17 cellular contexts compared by ENCODE assay signal in the genomic region with DNA sequence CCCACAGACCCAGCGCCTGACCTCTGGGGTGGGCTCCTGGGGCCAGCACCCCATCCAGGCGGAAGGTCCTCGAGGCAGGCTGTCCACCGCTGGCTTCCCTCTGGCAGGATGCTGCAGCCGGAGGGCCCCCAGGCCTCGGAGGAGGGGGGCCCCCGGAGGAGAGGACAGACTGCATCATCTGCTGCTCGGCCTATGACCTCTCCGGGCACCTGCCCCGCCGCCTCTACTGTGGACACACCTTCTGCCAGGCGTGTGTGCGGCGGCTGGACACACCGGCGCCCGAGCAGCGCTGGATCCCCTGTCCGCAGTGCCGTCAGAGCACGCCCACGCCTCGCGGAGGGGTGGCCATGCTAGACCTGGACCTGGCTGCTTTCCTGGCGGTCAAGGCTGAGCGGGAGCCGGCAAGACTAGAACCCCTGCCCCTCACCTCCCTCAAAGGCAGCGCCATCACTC.
DNase-seq lines count a peak whose midpoint lies in the region; ATAC-seq and TF ChIP-seq lines count a peak whose summit lies in the region.
"Had no signal": no experiment of that assay in that cellular context is flagged by ENCODE, and none has a peak within 500 bp of the region (broad histone marks: within the 10 kb centered on the region; RNA-seq: fewer than 3 reads in every experiment).

No MANE protein-coding gene starts in this region.

- DNase-seq in NCI-H2196 treated with DMSO at 0.1 percent for 48 hours (lab: John Stamatoyannopoulos, UW; ENCODE audit: unreplicated experiment) = peak; percentile 48
- DNase-seq in kidney tubule cell (ENCODE audit: low spot score) = peak; percentile 38
- DNase-seq in T-helper 9 cell = no peak
- DNase-seq: CD8-positive, alpha-beta T cell; DND-41; GM23248; HCEC 1CT; KBM-7; MV-4-11; NCI-H2029; NCI-H2171; NCI-H510A; NCI-H774; SHP77 treated with DMSO at 0.1 percent for 48 hours had no signal

- TF ChIP-seq CTCF in GM12874 (IDR thresholded peaks at IDR 0.05; ENCODE audit: insufficient read depth, low read depth, low read length) = 0 out of 2 replicates have a peak, but pooled peaks have one; percentile 1

- ATAC-seq in GM19397 (IDR thresholded peaks at IDR 0.05; ENCODE audit: unreplicated experiment) = no peak
- ATAC-seq: CD8-positive, alpha-beta T cell; GM12878 had no signal
